12 cellular contexts compared by ENCODE assay signal in genomic region chr11:94854770-94855633, GRCh38.
"Had no signal": no experiment of that assay in that cellular context is flagged by ENCODE, and none has a peak within 500 bp of the region (broad histone marks: within the 10 kb centered on the region; RNA-seq: fewer than 3 reads in every experiment).

No MANE protein-coding gene starts in this region.

- H3K27me3 ChIP-seq: ascending aorta, stomach, testis had no signal

- H3K27ac ChIP-seq: ascending aorta, cardiac muscle cell, stomach, testis had no signal

- ATAC-seq: activated CD4-positive, alpha-beta T cell treated with anti-CD3 and anti-CD28 coated beads for 36 hours; activated CD8-positive, alpha-beta memory T cell treated with anti-CD3 and anti-CD28 coated beads, Interleukin-2, amount 10 ng/mL, durations not matched to agents 7 days and 5 days; naive thymus-derived CD4-positive, alpha-beta T cell had no signal

- H3K4me1 ChIP-seq: ascending aorta, testis had no signal

- DNase-seq: activated CD4-positive, alpha-beta memory T cell treated with anti-CD3 and anti-CD28 coated beads for 36 hours; activated CD4-positive, alpha-beta T cell treated with anti-CD3 and anti-CD28 coated beads for 36 hours; activated CD8-positive, alpha-beta memory T cell treated with anti-CD3 and anti-CD28 coated beads, Interleukin-2, amount 10 ng/mL, durations not matched to agents 7 days and 5 days; activated naive CD4-positive, alpha-beta T cell treated with anti-CD3 and anti-CD28 coated beads for 36 hours; activated T-cell treated with anti-CD3 and anti-CD28 coated beads, Interleukin-2, amount 50 U/mL, for 1 hour; naive thymus-derived CD4-positive, alpha-beta T cell; retina; stomach; T-helper 2 cell; testis had no signal

- H3K36me3 ChIP-seq: cardiac muscle cell had no signal

- H3K4me3 ChIP-seq: ascending aorta, cardiac muscle cell, stomach, testis had no signal

- H3K9me3 ChIP-seq: ascending aorta, stomach, testis had no signal
